In the genomic region with DNA sequence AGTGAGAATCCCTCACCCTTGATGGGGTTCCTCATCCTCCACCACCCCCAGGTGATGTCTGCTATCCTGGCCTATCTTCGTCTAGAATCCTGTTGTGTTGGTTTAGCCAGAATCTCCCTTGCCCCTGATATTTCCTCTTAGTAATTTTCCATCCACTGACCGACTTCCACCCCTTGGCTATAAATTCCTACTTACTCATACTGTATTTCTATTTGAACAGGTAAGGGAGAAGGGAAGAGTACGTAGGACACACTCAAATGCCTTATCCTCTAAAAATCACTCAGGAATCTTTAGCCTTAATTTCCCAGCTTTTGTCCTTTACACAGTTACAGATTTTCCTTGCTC, we compare ENCODE assay signal across 8 cellular contexts. TPM values are rescaled to one million over a fixed set of nuclear protein-coding genes. Genes with fewer than 3 reads are reported as not detected.
DNase-seq lines count a peak whose midpoint lies in the region; ATAC-seq, FAIRE-seq and TF ChIP-seq lines count a peak whose summit lies in the region.

No MANE protein-coding gene starts in this region.

- peak overlapping the region; percentile 71 to 85 (median 76) for H3K4me3 ChIP-seq in keratinocyte (ENCODE audit: control insufficient read depth in 2 of 3, extremely low read depth in 1 of 3, insufficient read depth in 2 of 3, low read depth in 1 of 3, low read length in 3 of 3)

- TF ChIP-seq CTCF in keratinocyte (optimal IDR thresholded peaks at IDR 0.05 in 1 of 3, IDR thresholded peaks at IDR 0.05 in 1 of 3, conservative IDR thresholded peaks at IDR 0.05 in 1 of 3; ENCODE audit: extremely low read depth in 1 of 3, insufficient read depth in 2 of 3, low read length in 3 of 3) = no peak

- H3K36me3 Mint-ChIP-seq in T-helper 1 cell treated with Interleukin-12 subunit alpha and Interleukin-12 subunit beta and Interleukin-4 antibody, amounts not matched to agents 30 μg/mL and 1 μg/mL, for 36 hours (ENCODE audit: low read depth) = peaks cover 18% of the 10 kb centered on the region
- peaks cover 25% of the 10 kb centered on the region for H3K36me3 Mint-ChIP-seq in activated naive CD8-positive, alpha-beta T cell treated with anti-CD3 and anti-CD28 coated beads for 36 hours

- peak overlapping the region; percentile 91 for H3K27ac Mint-ChIP-seq in T-helper 1 cell treated with Interleukin-12 subunit alpha and Interleukin-12 subunit beta and Interleukin-4 antibody, amounts not matched to agents 30 μg/mL and 1 μg/mL, for 36 hours
- peak overlapping the region; percentile 95 for H3K27ac Mint-ChIP-seq in activated naive CD8-positive, alpha-beta T cell treated with anti-CD3 and anti-CD28 coated beads for 36 hours

- H3K36me3 ChIP-seq in keratinocyte (ENCODE audit: control insufficient read depth in 2 of 2, extremely low read depth in 1 of 2, insufficient read depth in 2 of 2, low read length in 2 of 2) = peaks cover 0 to 7% of the 10 kb centered on the region in 2 experiments

- peak overlapping the region; percentile 37 for H2AFZ ChIP-seq in keratinocyte (ENCODE audit: control insufficient read depth, low read length)

- DNase-seq in T-helper 1 cell (no peak), keratinocyte (ENCODE audit: low read depth, low spot score) (no peak), substantia nigra (lab: John Stamatoyannopoulos, UW) (no peak), NCI-H524 treated with DMSO at 0.1 percent for 48 hours (lab: John Stamatoyannopoulos, UW) (no peak)
- DNase-seq in activated naive CD8-positive, alpha-beta T cell treated with anti-CD3 and anti-CD28 coated beads for 36 hours = no peak

- H3K27me3 Mint-ChIP-seq in T-helper 1 cell treated with Interleukin-12 subunit alpha and Interleukin-12 subunit beta and Interleukin-4 antibody, amounts not matched to agents 30 μg/mL and 1 μg/mL, for 36 hours (ENCODE audit: low read depth) = no peaks in the 10 kb centered on the region
- H3K27me3 Mint-ChIP-seq in activated naive CD8-positive, alpha-beta T cell treated with anti-CD3 and anti-CD28 coated beads for 36 hours = peaks cover 8% of the 10 kb centered on the region

- peaks cover 30% of the 10 kb centered on the region for H3K4me1 Mint-ChIP-seq in T-helper 1 cell treated with Interleukin-12 subunit alpha and Interleukin-12 subunit beta and Interleukin-4 antibody, amounts not matched to agents 30 μg/mL and 1 μg/mL, for 36 hours (ENCODE audit: low read depth)
- peaks cover 38% of the 10 kb centered on the region for H3K4me1 Mint-ChIP-seq in activated naive CD8-positive, alpha-beta T cell treated with anti-CD3 and anti-CD28 coated beads for 36 hours

- peak overlapping the region; percentile 91 for H3K9ac ChIP-seq in keratinocyte (ENCODE audit: control insufficient read depth, extremely low read depth, insufficient read depth, low read length)

- H3K9me3 ChIP-seq in keratinocyte (ENCODE audit: control insufficient read depth, low read depth, low read length) = no peaks in the 10 kb centered on the region

- H3K4me1 ChIP-seq in keratinocyte (ENCODE audit: control insufficient read depth, extremely low read depth, insufficient read depth, low read length) = peaks cover 32% of the 10 kb centered on the region

- H3K27ac ChIP-seq in keratinocyte (ENCODE audit: control insufficient read depth, insufficient read depth, low read length) (peak overlapping the region; percentile 96), substantia nigra (ENCODE audit: low read depth, low read length, poor library complexity, severe bottlenecking) (peak overlapping the region; percentile 32)

- peak overlapping the region; percentile 74 for H3K4me3 Mint-ChIP-seq in T-helper 1 cell treated with Interleukin-12 subunit alpha and Interleukin-12 subunit beta and Interleukin-4 antibody, amounts not matched to agents 30 μg/mL and 1 μg/mL, for 36 hours
- peak overlapping the region; percentile 85 for H3K4me3 Mint-ChIP-seq in activated naive CD8-positive, alpha-beta T cell treated with anti-CD3 and anti-CD28 coated beads for 36 hours

- no peaks in the 10 kb centered on the region for H3K9me1 ChIP-seq in keratinocyte (ENCODE audit: control insufficient read depth, extremely low read depth, insufficient read depth, low read length)

- H3K9me3 Mint-ChIP-seq in T-helper 1 cell treated with Interleukin-12 subunit alpha and Interleukin-12 subunit beta and Interleukin-4 antibody, amounts not matched to agents 30 μg/mL and 1 μg/mL, for 36 hours = peaks cover 10% of the 10 kb centered on the region
- H3K9me3 Mint-ChIP-seq in activated naive CD8-positive, alpha-beta T cell treated with anti-CD3 and anti-CD28 coated beads for 36 hours = peaks cover 4% of the 10 kb centered on the region

- peak overlapping the region; percentile 97 for H3K4me2 ChIP-seq in keratinocyte (ENCODE audit: control insufficient read depth, extremely low read depth, insufficient read depth, low read depth, low read length)

- peaks cover 39% of the 10 kb centered on the region for H3K79me2 ChIP-seq in keratinocyte (ENCODE audit: control insufficient read depth, insufficient read depth, low read length)

- ATAC-seq in GM21381 (IDR thresholded peaks at IDR 0.05; ENCODE audit: unreplicated experiment) = no peak
- no peak for ATAC-seq in HG03469 (IDR thresholded peaks at IDR 0.05; ENCODE audit: unreplicated experiment)

- peaks cover 2% of the 10 kb centered on the region for H4K20me1 ChIP-seq in keratinocyte (ENCODE audit: control insufficient read depth, extremely low read depth, insufficient read depth, low read length)

- no peak for FAIRE-seq in keratinocyte (lab: Jason Lieb, UNC)

- dilution Hi-C loops in keratinocyte (cut with MboI; ENCODE audit: extremely low pct_ligation_motif_present, low sequenced_read_pairs) = no loop called here

- no peaks in the 10 kb centered on the region for H3K27me3 ChIP-seq in keratinocyte (ENCODE audit: control insufficient read depth, extremely low read depth, insufficient read depth, low read length)

RNA-seq across cellular contexts. Expression of a gene that starts 0.7 kb away (rescaled TPM):
- 10 to 100 TPM; 57.8 to 61.3 TPM for total RNA-seq in activated naive CD8-positive, alpha-beta T cell treated with anti-CD3 and anti-CD28 coated beads for 36 hours
- polyA plus RNA-seq in keratinocyte = 110 to 247 TPM (median 177 TPM) in 3 replicates
- polyA plus RNA-seq in keratinocyte (2011; ENCODE audit: low read depth) = 83.5 TPM
- 159 and 208 TPM in 2 replicates for polyA plus RNA-seq in keratinocyte (2011; cell fraction: cytosol; rRNA removed)
- polyA plus RNA-seq in keratinocyte (2011; cell fraction: nucleus; rRNA removed) = 222 and 244 TPM in 2 replicates
- polyA plus RNA-seq in keratinocyte (2012; ENCODE audit: low replicate concordance) = 98.0 and 133 TPM in 2 replicates
- 58.0 to 97.0 TPM (median 94.7 TPM) in 3 replicates for polyA minus RNA-seq in keratinocyte
- 62.3 TPM for polyA minus RNA-seq in keratinocyte (2011; cell fraction: cytosol; rRNA and poly(A)+ RNA removed)
- polyA minus RNA-seq in keratinocyte (2011; cell fraction: nucleus; rRNA and poly(A)+ RNA removed) = 49.6 and 90.0 TPM in 2 replicates
